ENCODE assay signal across 22 cellular contexts in genomic region chr15:76894174-76894573, GRCh38.
"Had no signal": no experiment of that assay in that cellular context is flagged by ENCODE, and none has a peak within 500 bp of the region (broad histone marks: within the 10 kb centered on the region; RNA-seq: fewer than 3 reads in every experiment).

No MANE protein-coding gene starts in this region.

- H3K36me3 ChIP-seq: SJSA1 had no signal

- DNase-seq: Kasumi-1, KG1, NCI-H1092, NCI-H1105 treated with DMSO at 0.1 percent for 48 hours, NCI-H1417 treated with DMSO at 0.1 percent for 48 hours, NCI-H146, NCI-H1694 treated with DMSO at 0.1 percent for 48 hours, NCI-H1930, NCI-H2081, NCI-H2107, NCI-H2227 treated with DMSO at 0.1 percent for 48 hours, NCI-H524, NCI-H526 treated with DMSO at 0.1 percent for 48 hours, NCI-H748 treated with DMSO at 0.1 percent for 48 hours, Right ventricle myocardium superior, RPMI8226, SIG-M5 had no signal

- H3K9me3 ChIP-seq: SJSA1 had no signal

- H3K4me1 ChIP-seq: SJSA1 had no signal

- FAIRE-seq: HTR-8/SVneo, RCC 7860 had no signal

- H3K4me3 ChIP-seq: SJSA1, SK-N-MC had no signal

- H3K27ac ChIP-seq: HL-60, SJSA1, SK-N-MC had no signal

- H3K27me3 ChIP-seq: SJSA1 had no signal
